31 cellular contexts compared by ENCODE assay signal in genomic region chr10:52744057-52744819, GRCh38. TPM values are rescaled to one million over a fixed set of nuclear protein-coding genes. Genes with fewer than 3 reads are reported as not detected.
"Had no signal": no experiment of that assay in that cellular context is flagged by ENCODE, and none has a peak within 500 bp of the region (broad histone marks: within the 10 kb centered on the region; RNA-seq: fewer than 3 reads in every experiment).

No MANE protein-coding gene starts in this region.

- H3K4me3 ChIP-seq: K562, SK-N-MC had no signal

- ATAC-seq: activated T-cell treated with anti-CD3 and anti-CD28 coated beads, Interleukin-2, amount 50 U/mL, for 4 hours; K562; Panc1; T-cell had no signal

- FAIRE-seq: K562, TTC549 had no signal

- H3K27ac ChIP-seq: SK-N-MC, VCaP had no signal

- DNase-seq: activated CD4-positive, alpha-beta memory T cell treated with anti-CD3 and anti-CD28 coated beads for 36 hours; activated CD4-positive, alpha-beta T cell treated with anti-CD3 and anti-CD28 coated beads, Interleukin-2, amount 10 ng/mL, durations not matched to agents 7 days and 5 days; activated CD4-positive, CD25-positive, alpha-beta regulatory T cell; activated CD8-positive, alpha-beta memory T cell treated with anti-CD3 and anti-CD28 coated beads for 24 hours; activated gamma-delta T cell; activated naive CD4-positive, alpha-beta T cell treated with anti-CD3 and anti-CD28 coated beads for 36 hours; activated naive CD8-positive, alpha-beta T cell treated with anti-CD3 and anti-CD28 coated beads for 36 hours; activated T-cell treated with anti-CD3 and anti-CD28 coated beads, Interleukin-2, amount 50 U/mL, for 4 hours; anterior cingulate cortex; central memory CD4-positive, alpha-beta T cell; Karpas-422; NCI-H1048; NCI-H146; NCI-H1930; NCI-H2107; NCI-H2171 treated with DMSO at 0.1 percent for 48 hours; NCI-H226; NCI-H526; NCI-H774; T-cell; T-helper 2 cell; T1000 had no signal

RNA-seq across cellular contexts. Expression of gene MBL2, which starts 28.3 kb away (rescaled TPM):
- total RNA-seq: activated CD4-positive, alpha-beta memory T cell treated with anti-CD3 and anti-CD28 coated beads for 36 hours; activated CD4-positive, alpha-beta T cell treated with anti-CD3 and anti-CD28 coated beads, Interleukin-2, amount 10 ng/mL, durations not matched to agents 7 days and 5 days; activated naive CD4-positive, alpha-beta T cell treated with anti-CD3 and anti-CD28 coated beads for 36 hours; activated naive CD8-positive, alpha-beta T cell treated with anti-CD3 and anti-CD28 coated beads for 36 hours; activated T-cell treated with anti-CD3 and anti-CD28 coated beads, Interleukin-2, amount 50 U/mL, for 4 hours; chondrocyte; K562; NCI-H460; OCI-LY7 had no signal
- polyA plus RNA-seq: adipose tissue, K562 had no signal
